Comparison of ENCODE assay signal across 8 cellular contexts in the genomic region with DNA sequence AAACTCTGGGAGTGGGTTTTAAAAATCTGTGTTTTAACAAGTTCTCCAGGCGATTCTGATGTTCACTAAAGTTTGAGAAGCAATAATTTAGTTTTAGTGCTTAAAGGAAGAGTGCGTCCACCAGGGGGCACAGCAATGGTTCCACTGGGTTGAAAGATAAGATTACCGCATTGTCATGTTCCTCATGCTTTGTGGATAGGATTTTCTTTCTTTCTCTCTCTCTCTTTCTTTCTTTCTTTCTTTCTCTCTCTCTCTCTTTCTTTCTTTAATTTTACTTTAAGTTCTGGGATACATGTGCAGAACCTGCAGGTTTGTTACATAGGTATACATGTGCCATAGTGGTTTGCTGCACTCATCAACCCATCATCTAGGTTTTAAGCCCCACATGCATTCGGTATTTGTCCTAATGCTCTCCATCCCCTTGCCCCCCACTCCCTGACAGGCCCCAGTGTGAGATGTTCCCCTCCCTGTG. TPM values are rescaled to one million over a fixed set of nuclear protein-coding genes. Genes with fewer than 3 reads are reported as not detected.
A peak's percentile ranks its signal among the peaks of the same experiment; 100 is the strongest.
DNase-seq lines count a peak whose midpoint lies in the region; ATAC-seq and TF ChIP-seq lines count a peak whose summit lies in the region.
"Not testable (repeated sequence)": the region's sequence is repeated elsewhere in the genome, so short reads cannot be mapped to it uniquely, and the experiment has no call there.

No MANE protein-coding gene starts in this region.

- H3K4me1 ChIP-seq in OCI-LY3 (ENCODE audit: low read length); liver (ENCODE audit: control insufficient read depth in 4 of 4, insufficient read depth in 4 of 4, low read length in 3 of 4): not testable (repeated sequence)

- not testable (repeated sequence) for H3K4me3 ChIP-seq in BJ (ENCODE audit: low read depth, low read length); Jurkat, Clone E6-1 (ENCODE audit: low read length); OCI-LY3 (ENCODE audit: low read length); liver (ENCODE audit: low read depth in 1 of 3, low read length in 3 of 3)

- peak; percentile 95 to 98 for TF ChIP-seq RAD21 in liver (IDR thresholded peaks at IDR 0.05)

- H3K27ac ChIP-seq in OCI-LY3 (ENCODE audit: low read length); liver (ENCODE audit: low read depth in 1 of 2, low read length in 2 of 2): not testable (repeated sequence)

- not testable (repeated sequence) for H3K4me2 ChIP-seq in OCI-LY3 (ENCODE audit: low read length)

- POLR2A ChIA-PET in BJ (lab: Charles Lee) = not testable (repeated sequence)

- 21% methylated on average over 4 of the region's 4 CpGs for WGBS in liver

- H3K36me3 ChIP-seq in BJ (ENCODE audit: control insufficient read depth, insufficient read depth, low read length); OCI-LY3 (replicated peaks; ENCODE audit: low read depth, low read length); liver (ENCODE audit: control insufficient read depth in 4 of 4, insufficient read depth in 3 of 4, low read depth in 1 of 4, low read length in 3 of 4): not testable (repeated sequence)

- TF ChIP-seq CTCF in BJ (IDR thresholded peaks at IDR 0.05; ENCODE audit: insufficient read depth, low read depth, low read length) (peak; percentile 70), OCI-LY3 (IDR thresholded peaks at IDR 0.05; ENCODE audit: low read depth, low read length) (peak; percentile 70), liver (IDR thresholded peaks at IDR 0.05; ENCODE audit: low read depth, low read length, missing input control) (peak; percentile 79)

- not testable (repeated sequence) for H3K9ac ChIP-seq in OCI-LY3 (ENCODE audit: low read length); liver (ENCODE audit: low read depth in 1 of 2, low read length in 2 of 2)

- H2AFZ ChIP-seq in OCI-LY3 (ENCODE audit: low read depth, low read length) = not testable (repeated sequence)

- H4K20me1 ChIP-seq in OCI-LY3 (ENCODE audit: insufficient read depth, low read length) = not testable (repeated sequence)

- ATAC-seq in GM19452 (IDR thresholded peaks at IDR 0.05; ENCODE audit: unreplicated experiment) = peak; percentile 89

- H3K79me2 ChIP-seq in OCI-LY3 (ENCODE audit: low read length) = not testable (repeated sequence)

- DNase-seq in BJ (ENCODE audit: low read depth) = not testable (repeated sequence)
- peak; percentile 84 for DNase-seq in Jurkat, Clone E6-1 (ENCODE audit: low read depth, low spot score)
- DNase-seq in activated CD8-positive, alpha-beta memory T cell treated with anti-CD3 and anti-CD28 coated beads for 48 hours (ENCODE audit: low read depth in 2 of 3, low spot score in 2 of 3) = peak; percentile 14 to 43 (median 41)
- peak; percentile 72 for DNase-seq in effector CD4-positive, alpha-beta T cell
- peak; percentile 73 to 79 for DNase-seq in stimulated activated CD4-positive, alpha-beta T cell treated with anti-CD3 and anti-CD28 coated beads, Interleukin-4, amount 100 ng/mL, for 48 hours (ENCODE audit: low read depth in 2 of 2)

- CTCF ChIA-PET in BJ (lab: Yijun Ruan, JAX) = interaction anchor here (0.7 to 1.2 kb wide), 5 partner anchors 13 to 177 kb away, joined by 3 to 24 read pairs (median 3); no protein-coding TSS in a partner anchor

- H3K27me3 ChIP-seq in BJ (ENCODE audit: control insufficient read depth, insufficient read depth, low read length); liver (ENCODE audit: control insufficient read depth in 4 of 4, insufficient read depth in 4 of 4, low read length in 3 of 4): not testable (repeated sequence)
- peaks cover 20% of the 10 kb centered on the region for H3K27me3 ChIP-seq in OCI-LY3 (ENCODE audit: low read depth, low read length)

- not testable (repeated sequence) for H3K9me3 ChIP-seq in OCI-LY3 (ENCODE audit: insufficient read depth, low read length); liver (ENCODE audit: control insufficient read depth in 4 of 4, low read length in 3 of 4)

RNA-seq across cellular contexts. Expression of a gene that starts 33.0 kb away (rescaled TPM):
- polyA plus RNA-seq in BJ (2011; rRNA removed) = 0.17 TPM in 1 of 2 replicates, not detected in the other
- not detected in 2 replicates for polyA minus RNA-seq in BJ (2011; rRNA and poly(A)+ RNA removed)
- polyA plus RNA-seq in Jurkat, Clone E6-1 (2012; ENCODE audit: insufficient read depth, insufficient read length) = 10.4 TPM
- 10 to 100 TPM; 55.4 to 67.1 TPM for total RNA-seq in liver
- polyA plus RNA-seq in liver = 10 to 100 TPM; 16.2 to 19.5 TPM

RNA-seq across cellular contexts. Expression of a gene that starts 42.0 kb away (rescaled TPM):
- polyA plus RNA-seq in BJ (2011; rRNA removed) (not detected in 2 replicates), liver (not detected)
- polyA minus RNA-seq in BJ (2011; rRNA and poly(A)+ RNA removed) = not detected in 2 replicates
- not detected for polyA plus RNA-seq in Jurkat, Clone E6-1 (2012; ENCODE audit: insufficient read depth, insufficient read length)
- total RNA-seq in liver = not detected

Comparison
In these comparisons a context has a peak if more than half of its experiments do, and no peak if none do; other contexts are left out.
1. RNA of a gene that starts 33.0 kb away (polyA plus RNA-seq): 16.2 to 19.5 TPM in liver; 0.17 TPM in BJ; every median in the first group is over 10 times any median in the second.
2. Peak in every context shown above with its lines, with median percentiles within 50 percentile points of each other: CTCF ChIP-seq.